In the genomic region with DNA sequence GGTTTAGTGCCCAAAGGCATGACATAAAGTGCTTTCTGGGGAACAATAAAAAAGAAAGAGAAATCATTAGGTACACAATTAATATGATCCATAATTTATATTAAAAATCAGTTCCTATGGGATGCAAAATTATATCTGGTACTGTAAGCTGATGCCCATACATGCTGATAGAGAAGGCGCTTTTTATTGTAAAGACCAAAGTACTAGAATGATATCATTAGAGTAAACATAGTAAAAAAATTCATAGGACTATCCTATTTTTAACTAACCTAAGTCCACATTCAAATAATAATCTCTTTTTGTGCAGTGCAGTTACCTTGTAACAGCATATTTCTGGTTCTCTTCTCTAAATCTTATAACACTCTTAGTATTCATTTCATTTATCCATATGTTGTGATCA, we compare ENCODE assay signal across 24 cellular contexts.
DNase-seq lines count a peak whose midpoint lies in the region; ATAC-seq, FAIRE-seq and TF ChIP-seq lines count a peak whose summit lies in the region.
"Had no signal": no experiment of that assay in that cellular context is flagged by ENCODE, and none has a peak within 500 bp of the region (broad histone marks: within the 10 kb centered on the region; RNA-seq: fewer than 3 reads in every experiment).

No MANE protein-coding gene starts in this region.

- H3K4me2 ChIP-seq in SK-N-SH: no peak overlapping the region
- H3K4me2 ChIP-seq: GM23338 had no signal

- DNase-seq in NCI-H510A treated with DMSO at 0.1 percent for 48 hours (lab: John Stamatoyannopoulos, UW) (peak; percentile 64), NCI-H510A (lab: John Stamatoyannopoulos, UW) (no peak), DMS53 treated with DMSO at 0.1 percent for 48 hours (lab: John Stamatoyannopoulos, UW; ENCODE audit: unreplicated experiment) (peak; percentile 20), NCI-H2107 treated with DMSO at 0.1 percent for 48 hours (lab: John Stamatoyannopoulos, UW; ENCODE audit: unreplicated experiment) (no peak), SK-N-SH (no peak)
- DNase-seq: ACHN; BE2C; C1 segment of cervical spinal cord; CD4-positive, CD25-positive, alpha-beta regulatory T cell; CD8-positive, alpha-beta memory T cell; COR-L47; DMS 273 treated with DMSO at 0.1 percent for 48 hours; DMS79; GDM1; HCEC 1CT; IMR-90 had no signal

- no peaks in the 10 kb centered on the region for H3K79me2 ChIP-seq in SK-N-SH (ENCODE audit: insufficient read depth)

- TF ChIP-seq EP300 in SK-N-SH (IDR thresholded peaks at IDR 0.05; ENCODE audit: borderline replicate concordance in 1 of 2, low read depth in 1 of 2, low read length in 1 of 2): no peak

- no peaks in the 10 kb centered on the region for H3K27me3 ChIP-seq in SK-N-SH (ENCODE audit: insufficient read depth)
- H3K27me3 ChIP-seq: BE2C had no signal

- no peaks in the 10 kb centered on the region for H3K36me3 ChIP-seq in SK-N-SH (replicated peaks in 1 of 2; ENCODE audit: control insufficient read depth in 1 of 2, insufficient read depth in 2 of 2, low read length in 1 of 2)
- H3K36me3 ChIP-seq: BE2C had no signal

- no peak overlapping the region for H3K9ac ChIP-seq in SK-N-SH

- no peaks in the 10 kb centered on the region for H4K20me1 ChIP-seq in SK-N-SH (ENCODE audit: insufficient read depth)

- H3K9me3 ChIP-seq in SK-N-SH: no peaks in the 10 kb centered on the region
- H3K9me3 ChIP-seq: BE2C had no signal

- H3K4me3 Mint-ChIP-seq in activated T-helper 17 cell treated with anti-CD3 and anti-CD28 coated beads, Interleukin-2, amount 50 U/mL, for 72 hours: no peak overlapping the region
- H3K4me3 Mint-ChIP-seq: CD4-positive, CD25-positive, alpha-beta regulatory T cell; CD8-positive, alpha-beta memory T cell; GM23338 had no signal

- POLR2A ChIA-PET in SK-N-SH (lab: Yijun Ruan, JAX): no interaction called here

- WGBS in SK-N-SH (ENCODE audit: low lambda C conversion rate): 76% methylated on average over 1 of the region's 1 CpG

- H3K36me3 Mint-ChIP-seq in activated T-helper 17 cell treated with anti-CD3 and anti-CD28 coated beads, Interleukin-2, amount 50 U/mL, for 72 hours (ENCODE audit: low read depth): no peaks in the 10 kb centered on the region
- H3K36me3 Mint-ChIP-seq: CD4-positive, CD25-positive, alpha-beta regulatory T cell; CD8-positive, alpha-beta memory T cell had no signal

- H3K27ac Mint-ChIP-seq in activated T-helper 17 cell treated with anti-CD3 and anti-CD28 coated beads, Interleukin-2, amount 50 U/mL, for 72 hours: no peak overlapping the region
- H3K27ac Mint-ChIP-seq: CD4-positive, CD25-positive, alpha-beta regulatory T cell; CD8-positive, alpha-beta memory T cell; GM23338 had no signal

- no peak overlapping the region for H2AFZ ChIP-seq in SK-N-SH (ENCODE audit: low read depth)
- H2AFZ ChIP-seq: GM23338 had no signal

- H3K4me1 Mint-ChIP-seq in activated T-helper 17 cell treated with anti-CD3 and anti-CD28 coated beads, Interleukin-2, amount 50 U/mL, for 72 hours: no peaks in the 10 kb centered on the region
- H3K4me1 Mint-ChIP-seq: CD4-positive, CD25-positive, alpha-beta regulatory T cell; CD8-positive, alpha-beta memory T cell had no signal

- no peaks in the 10 kb centered on the region for H3K9me2 ChIP-seq in SK-N-SH

- CTCF ChIA-PET in SK-N-SH (lab: Yijun Ruan, JAX): interaction anchor here (3.5 kb wide), 1 partner anchor 9 kb away, joined by 17 read pairs; no protein-coding TSS in a partner anchor

- peaks cover 15% of the 10 kb centered on the region for H3K9me3 Mint-ChIP-seq in activated T-helper 17 cell treated with anti-CD3 and anti-CD28 coated beads, Interleukin-2, amount 50 U/mL, for 72 hours

- TF ChIP-seq CTCF in SK-N-SH (IDR thresholded peaks at IDR 0.05): no peak

- H3K4me1 ChIP-seq in SK-N-SH (ENCODE audit: control insufficient read depth in 1 of 2, insufficient read depth in 2 of 2, low read depth in 1 of 2, low read length in 1 of 2): no peaks in the 10 kb centered on the region
- H3K4me1 ChIP-seq: BE2C had no signal

- H3K27ac ChIP-seq in SK-N-SH (ENCODE audit: low read depth in 2 of 2, low read length in 1 of 2): no peak overlapping the region

- TF ChIP-seq RAD21 in SK-N-SH (IDR thresholded peaks at IDR 0.05; ENCODE audit: low read length): no peak

- no peak overlapping the region for H3K4me3 ChIP-seq in SK-N-SH (ENCODE audit: low read depth in 2 of 2, low read length in 1 of 2)
- H3K4me3 ChIP-seq: GM23338 had no signal

- H3K27me3 Mint-ChIP-seq in activated T-helper 17 cell treated with anti-CD3 and anti-CD28 coated beads, Interleukin-2, amount 50 U/mL, for 72 hours: no peaks in the 10 kb centered on the region
- H3K27me3 Mint-ChIP-seq: CD4-positive, CD25-positive, alpha-beta regulatory T cell; CD8-positive, alpha-beta memory T cell had no signal

- ATAC-seq in activated T-helper 17 cell treated with anti-CD3 and anti-CD28 coated beads, Interleukin-2, amount 50 U/mL, for 72 hours (replicated peaks): no peak
- ATAC-seq: GM23338 had no signal

- H3F3A ChIP-seq in SK-N-SH (replicated peaks; ENCODE audit: insufficient read depth): no peaks in the 10 kb centered on the region

- peak; percentile 83 for FAIRE-seq in islet of Langerhans (lab: Jason Lieb, UNC)
- FAIRE-seq: A204.1, GM12892, GM18507, H54, HTR-8/SVneo had no signal

TF ChIP-seq in SK-N-SH, 30 proteins besides CTCF, POLR2A, EP300 and RAD21:
- TF ChIP-seq TAF1 (IDR thresholded peaks at IDR 0.05; ENCODE audit: borderline replicate concordance, low read depth, low read length) (no peak), JUND (IDR thresholded peaks at IDR 0.05) (no peak), FOXJ3 (CRISPR knock-in tag; IDR thresholded peaks at IDR 0.05) (no peak), EZH2phosphoT487 (IDR thresholded peaks at IDR 0.05; ENCODE audit: borderline replicate concordance, low read depth) (no peak), SIN3A (IDR thresholded peaks at IDR 0.05; ENCODE audit: borderline replicate concordance, low read depth, low read length) (no peak), NFIC (IDR thresholded peaks at IDR 0.05; ENCODE audit: borderline replicate concordance) (no peak), RXRA (IDR thresholded peaks at IDR 0.05; ENCODE audit: borderline replicate concordance, low read depth) (no peak), GATA2 (CRISPR knock-in tag; IDR thresholded peaks at IDR 0.05) (no peak), RFX5 (IDR thresholded peaks at IDR 0.05; ENCODE audit: low read length) (no peak), TEAD4 (IDR thresholded peaks at IDR 0.05; ENCODE audit: borderline replicate concordance, insufficient read depth) (no peak), CHD2 (IDR thresholded peaks at IDR 0.05; ENCODE audit: low read length, partially characterized antibody) (no peak), SMC3 (IDR thresholded peaks at IDR 0.05; ENCODE audit: low read depth, low read length) (no peak)
- TF ChIP-seq, protein P1, sequence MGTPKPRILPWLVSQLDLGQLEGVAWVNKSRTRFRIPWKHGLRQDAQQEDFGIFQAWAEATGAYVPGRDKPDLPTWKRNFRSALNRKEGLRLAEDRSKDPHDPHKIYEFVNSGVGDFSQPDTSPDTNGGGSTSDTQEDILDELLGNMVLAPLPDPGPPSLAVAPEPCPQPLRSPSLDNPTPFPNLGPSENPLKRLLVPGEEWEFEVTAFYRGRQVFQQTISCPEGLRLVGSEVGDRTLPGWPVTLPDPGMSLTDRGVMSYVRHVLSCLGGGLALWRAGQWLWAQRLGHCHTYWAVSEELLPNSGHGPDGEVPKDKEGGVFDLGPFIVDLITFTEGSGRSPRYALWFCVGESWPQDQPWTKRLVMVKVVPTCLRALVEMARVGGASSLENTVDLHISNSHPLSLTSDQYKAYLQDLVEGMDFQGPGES (IDR thresholded peaks at IDR 0.05; ENCODE audit: low read depth, low read length): no peak
- TF ChIP-seq, protein P2, sequence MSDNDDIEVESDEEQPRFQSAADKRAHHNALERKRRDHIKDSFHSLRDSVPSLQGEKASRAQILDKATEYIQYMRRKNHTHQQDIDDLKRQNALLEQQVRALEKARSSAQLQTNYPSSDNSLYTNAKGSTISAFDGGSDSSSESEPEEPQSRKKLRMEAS (IDR thresholded peaks at IDR 0.05; ENCODE audit: low read depth): no peak
- TF ChIP-seq, protein P3, sequence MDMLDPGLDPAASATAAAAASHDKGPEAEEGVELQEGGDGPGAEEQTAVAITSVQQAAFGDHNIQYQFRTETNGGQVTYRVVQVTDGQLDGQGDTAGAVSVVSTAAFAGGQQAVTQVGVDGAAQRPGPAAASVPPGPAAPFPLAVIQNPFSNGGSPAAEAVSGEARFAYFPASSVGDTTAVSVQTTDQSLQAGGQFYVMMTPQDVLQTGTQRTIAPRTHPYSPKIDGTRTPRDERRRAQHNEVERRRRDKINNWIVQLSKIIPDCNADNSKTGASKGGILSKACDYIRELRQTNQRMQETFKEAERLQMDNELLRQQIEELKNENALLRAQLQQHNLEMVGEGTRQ (IDR thresholded peaks at IDR 0.05; ENCODE audit: borderline replicate concordance, low read depth, low read length): no peak
- TF ChIP-seq, protein P4, sequence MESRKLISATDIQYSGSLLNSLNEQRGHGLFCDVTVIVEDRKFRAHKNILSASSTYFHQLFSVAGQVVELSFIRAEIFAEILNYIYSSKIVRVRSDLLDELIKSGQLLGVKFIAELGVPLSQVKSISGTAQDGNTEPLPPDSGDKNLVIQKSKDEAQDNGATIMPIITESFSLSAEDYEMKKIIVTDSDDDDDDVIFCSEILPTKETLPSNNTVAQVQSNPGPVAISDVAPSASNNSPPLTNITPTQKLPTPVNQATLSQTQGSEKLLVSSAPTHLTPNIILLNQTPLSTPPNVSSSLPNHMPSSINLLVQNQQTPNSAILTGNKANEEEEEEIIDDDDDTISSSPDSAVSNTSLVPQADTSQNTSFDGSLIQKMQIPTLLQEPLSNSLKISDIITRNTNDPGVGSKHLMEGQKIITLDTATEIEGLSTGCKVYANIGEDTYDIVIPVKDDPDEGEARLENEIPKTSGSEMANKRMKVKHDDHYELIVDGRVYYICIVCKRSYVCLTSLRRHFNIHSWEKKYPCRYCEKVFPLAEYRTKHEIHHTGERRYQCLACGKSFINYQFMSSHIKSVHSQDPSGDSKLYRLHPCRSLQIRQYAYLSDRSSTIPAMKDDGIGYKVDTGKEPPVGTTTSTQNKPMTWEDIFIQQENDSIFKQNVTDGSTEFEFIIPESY (IDR thresholded peaks at IDR 0.05; ENCODE audit: borderline replicate concordance, low read depth): no peak

Comparison
In these comparisons a context has a peak if more than half of its experiments do, and no peak if none do; other contexts are left out.
1. DNase-seq: peak in NCI-H510A treated with DMSO at 0.1 percent for 48 hours (single experiment) and DMS53 treated with DMSO at 0.1 percent for 48 hours (single experiment); none in NCI-H510A (single experiment), NCI-H2107 treated with DMSO at 0.1 percent for 48 hours (single experiment) and SK-N-SH (single experiment).